17 cellular contexts compared by ENCODE assay signal in genomic region chr6:16619017-16619416, GRCh38.
"Had no signal": no experiment of that assay in that cellular context is flagged by ENCODE, and none has a peak within 500 bp of the region (broad histone marks: within the 10 kb centered on the region; RNA-seq: fewer than 3 reads in every experiment).

No MANE protein-coding gene starts in this region.

- H3K4me3 Mint-ChIP-seq: activated CD4-positive, alpha-beta memory T cell treated with anti-CD3 and anti-CD28 coated beads for 36 hours; nephron progenitor cell; stimulated activated naive CD8-positive, alpha-beta T cell treated with anti-CD3 and anti-CD28 coated beads, Interleukin-15, amount 100 ng/mL, for 72 hours had no signal

- DNase-seq: activated CD4-positive, alpha-beta memory T cell treated with anti-CD3 and anti-CD28 coated beads for 36 hours; activated CD8-positive, alpha-beta memory T cell treated with anti-CD3 and anti-CD28 coated beads, Interleukin-2, amount 50 U/mL, for 48 hours; activated naive CD4-positive, alpha-beta T cell treated with Interleukin-2 at 50 U/mL for 16 hours; dermis blood vessel endothelial cell; foreskin keratinocyte; head of caudate nucleus; left colon; mammary epithelial cell; nephron progenitor cell; ovary; stimulated activated CD4-positive, alpha-beta T cell treated with anti-CD3 and anti-CD28 coated beads, Interleukin-15, amount 100 ng/mL, for 24 hours; stimulated activated CD4-positive, alpha-beta T cell treated with anti-CD3 and anti-CD28 coated beads, Interleukin-4, amount 100 ng/mL, for 4 hours; stimulated activated naive CD8-positive, alpha-beta T cell treated with anti-CD3 and anti-CD28 coated beads, Interleukin-15, amount 100 ng/mL, for 72 hours; T1000; testis had no signal

- H3K9me3 ChIP-seq: ovary, testis had no signal

- H3K27me3 Mint-ChIP-seq: activated CD4-positive, alpha-beta memory T cell treated with anti-CD3 and anti-CD28 coated beads for 36 hours; stimulated activated naive CD8-positive, alpha-beta T cell treated with anti-CD3 and anti-CD28 coated beads, Interleukin-15, amount 100 ng/mL, for 72 hours had no signal

- H3K27ac ChIP-seq: foreskin keratinocyte, ovary, testis, VCaP had no signal

- H3K4me3 ChIP-seq: ovary, testis had no signal

- H3K27me3 ChIP-seq: foreskin keratinocyte, ovary, testis had no signal

- H3K4me1 Mint-ChIP-seq: nephron progenitor cell had no signal

- H3K36me3 ChIP-seq: ovary had no signal

- H3K9me3 Mint-ChIP-seq: activated CD4-positive, alpha-beta memory T cell treated with anti-CD3 and anti-CD28 coated beads for 36 hours; nephron progenitor cell had no signal

- H3K27ac Mint-ChIP-seq: activated CD4-positive, alpha-beta memory T cell treated with anti-CD3 and anti-CD28 coated beads for 36 hours; nephron progenitor cell; stimulated activated naive CD8-positive, alpha-beta T cell treated with anti-CD3 and anti-CD28 coated beads, Interleukin-15, amount 100 ng/mL, for 72 hours had no signal

- H3K4me1 ChIP-seq: testis had no signal

- ATAC-seq: esophagus mucosa; foreskin keratinocyte; left colon; stimulated activated naive CD8-positive, alpha-beta T cell treated with anti-CD3 and anti-CD28 coated beads, Interleukin-15, amount 100 ng/mL, for 72 hours had no signal
